In the genomic region with DNA sequence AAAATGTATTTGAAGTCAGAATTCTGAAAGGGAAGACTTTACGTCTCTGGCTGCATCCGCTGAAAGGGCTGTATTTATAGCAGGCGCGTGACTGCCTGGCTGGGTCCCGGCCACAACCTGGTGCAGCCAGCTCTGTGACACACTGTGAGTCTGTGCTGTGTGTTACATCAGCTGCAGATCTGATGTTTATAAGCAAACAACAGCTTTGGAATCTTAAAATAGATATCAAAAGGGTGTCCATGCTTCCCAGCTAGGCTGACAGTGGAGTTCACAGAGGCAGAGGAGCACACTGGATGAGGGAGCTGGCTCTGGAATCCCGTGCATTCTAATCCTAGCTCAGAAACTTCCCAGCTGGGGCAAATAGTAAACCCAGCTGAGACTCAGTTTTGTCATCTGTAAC, we compare ENCODE assay signal across 11 cellular contexts.
DNase-seq lines count a peak whose midpoint lies in the region; ATAC-seq and TF ChIP-seq lines count a peak whose summit lies in the region.
"Had no signal": no experiment of that assay in that cellular context is flagged by ENCODE, and none has a peak within 500 bp of the region (broad histone marks: within the 10 kb centered on the region; RNA-seq: fewer than 3 reads in every experiment).

No MANE protein-coding gene starts in this region.

- H3K27ac ChIP-seq in left lung (no peak overlapping the region), thoracic aorta (peak overlapping the region; percentile 55 to 78)
- H3K27ac ChIP-seq: breast epithelium, right lobe of liver had no signal

- H3K4me1 ChIP-seq in left lung (peaks cover 0 to 3% of the 10 kb centered on the region in 2 donors), thoracic aorta (ENCODE audit: control insufficient read depth in 1 of 2, low read depth in 2 of 2) (peaks cover 11 to 22% of the 10 kb centered on the region in 2 donors)
- H3K4me1 ChIP-seq: breast epithelium, right lobe of liver had no signal

- H3K27me3 ChIP-seq in left lung (no peaks in the 10 kb centered on the region), thoracic aorta (replicated peaks; ENCODE audit: insufficient read depth) (no peaks in the 10 kb centered on the region)
- H3K27me3 ChIP-seq: breast epithelium, right lobe of liver had no signal

- H3K4me3 ChIP-seq in left lung = no peak overlapping the region
- no peak overlapping the region for H3K4me3 ChIP-seq in thoracic aorta
- H3K4me3 ChIP-seq: breast epithelium, right lobe of liver had no signal

- ATAC-seq in left lung (peak; percentile 44), thoracic aorta (ENCODE audit: insufficient number of reproducible peaks, low FRiP score, low read depth) (peak; percentile 56)

- DNase-seq in NCI-H1092 treated with DMSO at 0.1 percent for 48 hours (lab: John Stamatoyannopoulos, UW) (peak; percentile 0), NCI-H1092 (lab: John Stamatoyannopoulos, UW) (no peak), cerebellum (ENCODE audit: low spot score) (peak; percentile 38), left lung (peak in 1 of 2 donors; percentile 49), thoracic aorta (ENCODE audit: low spot score) (peak; percentile 25), NCI-H524 (lab: John Stamatoyannopoulos, UW) (no peak), NCI-H2196 treated with DMSO at 0.1 percent for 48 hours (lab: John Stamatoyannopoulos, UW; ENCODE audit: unreplicated experiment) (no peak), HCEC 1CT (no peak)
- DNase-seq: 8988T, right lobe of liver had no signal

- H3K9me3 ChIP-seq in left lung (no peaks in the 10 kb centered on the region), thoracic aorta (no peaks in the 10 kb centered on the region)
- H3K9me3 ChIP-seq: breast epithelium, right lobe of liver had no signal

- H3K36me3 ChIP-seq in left lung = no peaks in the 10 kb centered on the region
- H3K36me3 ChIP-seq in thoracic aorta = no peaks in the 10 kb centered on the region
- H3K36me3 ChIP-seq: breast epithelium, right lobe of liver had no signal

- intact Hi-C loops in left lung (cut with DNase I) = no loop called here

- TF ChIP-seq CTCF in left lung (IDR thresholded peaks at IDR 0.05) (no peak), thoracic aorta (IDR thresholded peaks at IDR 0.05) (no peak)

Comparison
In these comparisons a context has a peak if more than half of its experiments do, and no peak if none do; other contexts are left out.
1. DNase-seq: peak in NCI-H1092 treated with DMSO at 0.1 percent for 48 hours (single experiment), cerebellum (single experiment) and thoracic aorta (single experiment); none in NCI-H1092 (single experiment), NCI-H524 (0 of 2), NCI-H2196 treated with DMSO at 0.1 percent for 48 hours (single experiment) and HCEC 1CT (single experiment).
2. H3K27ac ChIP-seq: peak in thoracic aorta (2 of 2); none in left lung (0 of 2).